Comparison of ENCODE assay signal across 9 cellular contexts in the genomic region with DNA sequence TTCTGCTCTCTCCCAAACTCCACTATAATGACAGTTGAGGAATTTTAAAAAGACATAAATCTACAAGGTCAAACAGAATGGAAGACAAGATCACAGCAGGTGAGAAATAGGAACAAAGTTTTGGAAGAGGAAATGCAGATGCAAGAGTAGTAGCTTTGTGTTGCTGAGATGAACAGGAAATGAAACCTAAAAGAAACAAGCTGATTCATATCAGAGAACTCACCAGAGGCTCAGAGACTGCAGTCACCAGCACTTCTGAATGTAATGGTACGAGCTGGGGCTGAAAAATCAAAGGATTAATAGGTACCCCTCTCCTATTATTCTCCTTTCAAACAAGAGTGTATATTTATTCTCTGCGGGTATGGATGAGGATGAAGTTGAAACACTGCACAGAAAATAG.
DNase-seq lines count a peak whose midpoint lies in the region; ATAC-seq and TF ChIP-seq lines count a peak whose summit lies in the region.
"Had no signal": no experiment of that assay in that cellular context is flagged by ENCODE, and none has a peak within 500 bp of the region (broad histone marks: within the 10 kb centered on the region; RNA-seq: fewer than 3 reads in every experiment).

No MANE protein-coding gene starts in this region.

- H2AFZ ChIP-seq in KMS-11 (ENCODE audit: low read depth): peak overlapping the region; percentile 67

- H3K27me3 ChIP-seq in KMS-11 (ENCODE audit: insufficient read depth, low read depth): no peaks in the 10 kb centered on the region
- H3K27me3 ChIP-seq in foreskin keratinocyte: no peaks in the 10 kb centered on the region
- H3K27me3 ChIP-seq in uterus: no peaks in the 10 kb centered on the region

- H3K4me1 ChIP-seq in KMS-11 (ENCODE audit: low read depth, poor library complexity, severe bottlenecking) (peaks cover 15% of the 10 kb centered on the region), foreskin keratinocyte (peaks cover 4% of the 10 kb centered on the region), uterus (no peaks in the 10 kb centered on the region)

- no peak for TF ChIP-seq CTCF in KMS-11 (conservative IDR thresholded peaks at IDR 0.05; ENCODE audit: low read depth, low read length)
- TF ChIP-seq CTCF in foreskin keratinocyte (conservative IDR thresholded peaks at IDR 0.05): no peak
- TF ChIP-seq CTCF in uterus (IDR thresholded peaks at IDR 0.05): no peak

- H3K27ac ChIP-seq in KMS-11 (peak overlapping the region; percentile 31; the same call in 1 of the 2 replicates), foreskin keratinocyte (no peak overlapping the region), uterus (no peak overlapping the region)

- DNase-seq in foreskin keratinocyte (peak in 1 of 2 donors; percentile 28), ureter (ENCODE audit: low spot score) (no peak), NCI-H128 (lab: John Stamatoyannopoulos, UW; ENCODE audit: unreplicated experiment) (no peak), uterus (no peak)
- no peak for DNase-seq in stimulated activated CD4-positive, alpha-beta T cell treated with anti-CD3 and anti-CD28 coated beads, Interleukin-2, amount 100 ng/mL, for 24 hours
- DNase-seq: NCI-H1092 treated with DMSO at 0.1 percent for 48 hours had no signal

- H3K36me3 ChIP-seq in KMS-11 (ENCODE audit: insufficient read depth) (no peaks in the 10 kb centered on the region), uterus (no peaks in the 10 kb centered on the region)

- H3K79me2 ChIP-seq in KMS-11 (ENCODE audit: insufficient read depth, low read depth): no peaks in the 10 kb centered on the region

- H3K4me3 ChIP-seq in KMS-11 (IDR thresholded peaks at IDR 0.05; ENCODE audit: insufficient read depth, low read depth, low read length): no peak overlapping the region
- H3K4me3 ChIP-seq in uterus: no peak overlapping the region

- peak overlapping the region; percentile 13; the same call in 1 of the 2 replicates for H3K9ac ChIP-seq in KMS-11

- H3K4me2 ChIP-seq in KMS-11: peak overlapping the region; percentile 33

- TF ChIP-seq POLR2A in uterus (IDR thresholded peaks at IDR 0.05): no peak

- peak; percentile 98 for ATAC-seq in GM18519 (IDR thresholded peaks at IDR 0.05; ENCODE audit: low FRiP score, unreplicated experiment)
- peak; percentile 97 for ATAC-seq in GM21737 (IDR thresholded peaks at IDR 0.05; ENCODE audit: unreplicated experiment)
- peak; percentile 44 for ATAC-seq in foreskin keratinocyte

- no peaks in the 10 kb centered on the region for H3K9me3 ChIP-seq in uterus

- intact Hi-C loops in uterus (cut with DNase I; ENCODE audit: low total_unique reads): no loop called here

- H4K20me1 ChIP-seq in KMS-11 (ENCODE audit: insufficient read depth): no peaks in the 10 kb centered on the region

Comparison
In these comparisons a context has a peak if more than half of its experiments do, and no peak if none do; other contexts are left out.
1. ATAC-seq: peak in every context shown above with its lines; median percentile 98 in GM18519; 97 in GM21737; 44 in foreskin keratinocyte.